In genomic region chr18:42028232-42028832, GRCh38 we compare ENCODE assay signal across 8 cellular contexts.
DNase-seq lines count a peak whose midpoint lies in the region; ATAC-seq, FAIRE-seq and TF ChIP-seq lines count a peak whose summit lies in the region.

No MANE protein-coding gene starts in this region.

- no peak overlapping the region for H2BK5ac ChIP-seq in H1 (ENCODE audit: low read depth, low read length)

- no peak overlapping the region for H3K18ac ChIP-seq in H1 (ENCODE audit: extremely low read depth, low read length)

- peaks cover 0 to 2% (median 0%) of the 10 kb centered on the region in 4 experiments; a peak in 2 of 8 replicates for H3K36me3 ChIP-seq in H1 (ENCODE audit: control insufficient read depth in 2 of 4, insufficient read depth in 4 of 4, low read length in 3 of 4)

- no peak for TF ChIP-seq POLR2A in H1 (IDR thresholded peaks at IDR 0.05; ENCODE audit: control extremely low read depth in 1 of 2, low read depth in 2 of 2, low read length in 2 of 2)

- TF ChIP-seq EP300 in H1 (IDR thresholded peaks at IDR 0.05; ENCODE audit: borderline replicate concordance in 1 of 2, low read depth in 2 of 2, low read length in 2 of 2) = no peak

- no peaks in the 10 kb centered on the region for H4K20me1 ChIP-seq in H1 (replicated peaks in 1 of 2; ENCODE audit: control insufficient read depth in 1 of 2, insufficient read depth in 2 of 2, low read length in 2 of 2)

- H4K5ac ChIP-seq in H1 (ENCODE audit: insufficient read length, low read depth, low read length) = no peak overlapping the region

- no peaks in the 10 kb centered on the region for H3K9me3 Mint-ChIP-seq in HFFc6
- H3K9me3 Mint-ChIP-seq in T-cell = no peaks in the 10 kb centered on the region
- H3K9me3 Mint-ChIP-seq in neural crest cell = no peaks in the 10 kb centered on the region

- no peak overlapping the region for H3K14ac ChIP-seq in H1 (ENCODE audit: insufficient read length)

- no peak overlapping the region for H4K8ac ChIP-seq in H1 (ENCODE audit: extremely low read depth, insufficient read depth, low read length)

- FAIRE-seq in H1 (lab: Jason Lieb, UNC) = no peak

- H3K79me2 ChIP-seq in H1 (ENCODE audit: control insufficient read depth in 1 of 2, insufficient read depth in 2 of 2, low read length in 2 of 2) = no peaks in the 10 kb centered on the region

- H3K9me3 ChIP-seq in H1 (ENCODE audit: insufficient read depth in 2 of 2, low read depth in 1 of 2, low read length in 1 of 2) = no peaks in the 10 kb centered on the region

- DNase-seq in DMS53 (lab: John Stamatoyannopoulos, UW) (peak; percentile 60), DMS53 treated with DMSO at 0.1 percent for 48 hours (lab: John Stamatoyannopoulos, UW; ENCODE audit: unreplicated experiment) (no peak), HFFc6 (peak; percentile 32), T-cell (peak in 22 of 34 experiments; percentile 1 to 31 (median 10)), H1 (ENCODE audit: low read depth in 1 of 2, low spot score in 2 of 2) (no peak), neural crest cell (ENCODE audit: low read depth, low spot score) (peak; percentile 9), COR-L47 (lab: John Stamatoyannopoulos, UW) (no peak)

- WGBS in H1 (ENCODE audit: extremely low coverage in 1 of 2, insufficient coverage in 1 of 2, insufficient read length in 1 of 2, insufficient replicate concordance in 2 of 2, low coverage in 1 of 2, low lambda C conversion rate in 2 of 2, missing lambda C conversion rate in 1 of 2), 2 experiments = 54% methylated on average over 6 of the region's 6 CpGs; no CpG with 5 or more reads in 1 of the 2 experiments

- H4K91ac ChIP-seq in H1 (replicated peaks; ENCODE audit: insufficient read length, low read length) = no peak overlapping the region

- no peak overlapping the region for H3K23ac ChIP-seq in H1 (ENCODE audit: insufficient read length)

- H3K36me3 Mint-ChIP-seq in HFFc6 (ENCODE audit: low read depth) = peaks cover 13% of the 10 kb centered on the region
- peaks cover 30% of the 10 kb centered on the region for H3K36me3 Mint-ChIP-seq in T-cell
- no peaks in the 10 kb centered on the region for H3K36me3 Mint-ChIP-seq in neural crest cell (ENCODE audit: low read depth)

- no peak overlapping the region for H3K56ac ChIP-seq in H1 (replicated peaks; ENCODE audit: insufficient read length, low read depth, low read length)

- H3K27ac Mint-ChIP-seq in HFFc6 (no peak overlapping the region), T-cell (no peak overlapping the region), neural crest cell (ENCODE audit: unreplicated experiment) (no peak overlapping the region)

- H2AFZ ChIP-seq in H1 (ENCODE audit: low read length) = no peak overlapping the region

- no peak overlapping the region for H3K4me2 ChIP-seq in H1 (ENCODE audit: insufficient read depth in 1 of 2, low read depth in 2 of 2, low read length in 2 of 2)

- H2BK20ac ChIP-seq in H1 (ENCODE audit: low read length) = no peak overlapping the region

- CTCF ChIA-PET in T-cell (lab: Charles Lee) = interaction anchor here (0.6 to 2.8 kb wide), 31 partner anchors 9 to 151 kb away, joined by 3 to 27 read pairs (median 3); partner anchors contain the start of gene PIK3C3 (in 1 of the 2)
- CTCF ChIA-PET in H1 (lab: Charles Lee; ENCODE audit: partially characterized antibody) = interaction anchor here (0.6 to 2.6 kb wide), 24 partner anchors 10 to 1264 kb away, joined by 3 to 38 read pairs (median 4); no protein-coding TSS in a partner anchor

- H2BK12ac ChIP-seq in H1 (ENCODE audit: low read depth, low read length) = no peak overlapping the region

- ATAC-seq in T-cell (replicated peaks in 1 of 4) = peak; percentile 48 to 60 (median 51)
- no peak for ATAC-seq in HG03095 (IDR thresholded peaks at IDR 0.05; ENCODE audit: unreplicated experiment)

- no peaks in the 10 kb centered on the region for H3K23me2 ChIP-seq in H1 (ENCODE audit: low read depth, low read length)

- H2AK5ac ChIP-seq in H1 (ENCODE audit: low read depth, low read length) = no peak overlapping the region

- peak; percentile 90 for TF ChIP-seq CTCF in HFFc6 (IDR thresholded peaks at IDR 0.05)
- peak in 2 of 3 experiments; percentile 40 to 65; a peak in 2 of 4 replicates for TF ChIP-seq CTCF in H1 (IDR thresholded peaks at IDR 0.05; ENCODE audit: control extremely low read depth in 1 of 3, insufficient read depth in 1 of 3, low read depth in 1 of 3, low read length in 3 of 3)
- TF ChIP-seq CTCF in neural crest cell (conservative IDR thresholded peaks at IDR 0.05) = peak; percentile 87

- no peak overlapping the region for H3K9ac ChIP-seq in H1 (replicated peaks in 1 of 4; ENCODE audit: extremely low read depth in 1 of 4, low read depth in 3 of 4, low read length in 3 of 4)

- H3K4me3 ChIP-seq in H1 (ENCODE audit: extremely low read depth in 1 of 4, insufficient read depth in 2 of 4, low read depth in 3 of 4, low read length in 4 of 4) = no peak overlapping the region

- H3K4me1 Mint-ChIP-seq in HFFc6 (ENCODE audit: low read depth) = peaks cover 9% of the 10 kb centered on the region; the same call in 1 of the 2 replicates
- H3K4me1 Mint-ChIP-seq in T-cell = peaks cover 10 to 32% (median 24%) of the 10 kb centered on the region in 3 donors
- peaks cover 4% of the 10 kb centered on the region for H3K4me1 Mint-ChIP-seq in neural crest cell

- no peak overlapping the region for H3K4ac ChIP-seq in H1 (replicated peaks; ENCODE audit: insufficient read length, low read depth, low read length)

- no peaks in the 10 kb centered on the region for H3K27me3 ChIP-seq in H1 (replicated peaks in 1 of 4; ENCODE audit: control insufficient read depth in 3 of 4, extremely low read depth in 1 of 4, insufficient read depth in 3 of 4, low read length in 3 of 4)

- no peaks in the 10 kb centered on the region for H3K27me3 Mint-ChIP-seq in HFFc6 (ENCODE audit: insufficient read depth)
- no peaks in the 10 kb centered on the region for H3K27me3 Mint-ChIP-seq in T-cell
- no peaks in the 10 kb centered on the region for H3K27me3 Mint-ChIP-seq in neural crest cell (ENCODE audit: low read depth)

- H2BK15ac ChIP-seq in H1 (ENCODE audit: low read length) = no peak overlapping the region

- H2BK120ac ChIP-seq in H1 (replicated peaks; ENCODE audit: low read depth, low read length) = no peak overlapping the region

- no peaks in the 10 kb centered on the region for H3K79me1 ChIP-seq in H1 (ENCODE audit: low read depth, low read length)

- POLR2A ChIA-PET in T-cell (lab: Charles Lee) = no interaction called here
- POLR2A ChIA-PET in H1 (lab: Charles Lee; ENCODE audit: partially characterized antibody) = no interaction called here

- TF ChIP-seq RAD21 in H1 (IDR thresholded peaks at IDR 0.05 in 1 of 2, conservative IDR thresholded peaks at IDR 0.05 in 1 of 2; ENCODE audit: low read depth in 2 of 2, low read length in 2 of 2) = peak; percentile 13 to 25; a peak in 3 of 4 replicates

- H3K4me3 Mint-ChIP-seq in HFFc6 (no peak overlapping the region), T-cell (no peak overlapping the region), neural crest cell (no peak overlapping the region)

- H3K4me1 ChIP-seq in H1 (replicated peaks in 1 of 4; ENCODE audit: control insufficient read depth in 3 of 4, insufficient read depth in 4 of 4, low read length in 3 of 4) = no peaks in the 10 kb centered on the region

- H3K27ac ChIP-seq in H1 (ENCODE audit: low read depth, low read length) = no peak overlapping the region

TF ChIP-seq in H1, 55 proteins besides CTCF, POLR2A, EP300 and RAD21:
- TF ChIP-seq CTBP2 (IDR thresholded peaks at IDR 0.05; ENCODE audit: borderline replicate concordance, insufficient read depth, insufficient read length, low read length) = no peak

Comparison
In these comparisons a context has a peak if more than half of its experiments do, and no peak if none do; other contexts are left out.
1. DNase-seq: peak in DMS53 (single experiment), HFFc6 (single experiment), T-cell (22 of 34) and neural crest cell (single experiment); none in DMS53 treated with DMSO at 0.1 percent for 48 hours (single experiment), H1 (0 of 2) and COR-L47 (single experiment).
2. Peak in every context shown above with its lines, with median percentiles within 50 percentile points of each other: CTCF ChIP-seq.